1 cellular context compared by ENCODE assay signal in genomic region chr3:47485812-47486211, GRCh38.
TF ChIP-seq lines count a peak whose summit lies in the region.

No MANE protein-coding gene starts in this region.

TF ChIP-seq in H1, 55 proteins besides CTCF, POLR2A, EP300 and RAD21:
- no peak for TF ChIP-seq JUN (IDR thresholded peaks at IDR 0.05; ENCODE audit: low read depth, low read length)
- TF ChIP-seq ATF2 (IDR thresholded peaks at IDR 0.05; ENCODE audit: low read length) = no peak
- TF ChIP-seq KDM4A (IDR thresholded peaks at IDR 0.05; ENCODE audit: low read depth, low read length, severe bottlenecking) = no peak
- no peak for TF ChIP-seq POLR2AphosphoS5 (IDR thresholded peaks at IDR 0.05; ENCODE audit: low read depth, low read length)
- TF ChIP-seq SAP30 (IDR thresholded peaks at IDR 0.05; ENCODE audit: insufficient read depth, insufficient replicate concordance, low read length) = no peak
- no peak for TF ChIP-seq MAFK (IDR thresholded peaks at IDR 0.05; ENCODE audit: low read depth, low read length)
- no peak for TF ChIP-seq ASH2L (IDR thresholded peaks at IDR 0.05; ENCODE audit: low read length)
- TF ChIP-seq GTF2F1 (IDR thresholded peaks at IDR 0.05; ENCODE audit: borderline replicate concordance, low read depth, low read length) = no peak
- TF ChIP-seq NANOG (IDR thresholded peaks at IDR 0.05; ENCODE audit: insufficient read depth, low read depth, low read length, poor library complexity, severe bottlenecking) = no peak
- no peak for TF ChIP-seq FOSL1 (IDR thresholded peaks at IDR 0.05; ENCODE audit: insufficient read depth, low read depth, low read length)
